1 cellular context compared by ENCODE assay signal in genomic region chr12:21775130-21775920, GRCh38.
TF ChIP-seq lines count a peak whose summit lies in the region.

No MANE protein-coding gene starts in this region.

TF ChIP-seq in SK-N-SH treated with all-trans-retinoic acid at 6 μM for 48 hours, 23 proteins besides CTCF, POLR2A, EP300 and RAD21 (continued from another document):
- TF ChIP-seq CREB5 (CRISPR knock-in tag; IDR thresholded peaks at IDR 0.05; ENCODE audit: low read depth) (no peak), TSHZ2 (CRISPR knock-in tag; IDR thresholded peaks at IDR 0.05) (no peak), GLIS3 (CRISPR knock-in tag; IDR thresholded peaks at IDR 0.05) (no peak), ARNTL (CRISPR knock-in tag; IDR thresholded peaks at IDR 0.05; ENCODE audit: borderline replicate concordance, low read depth) (no peak), CSDC2 (CRISPR knock-in tag; IDR thresholded peaks at IDR 0.05) (no peak), RARB (CRISPR knock-in tag; IDR thresholded peaks at IDR 0.05) (no peak), ZNF70 (CRISPR knock-in tag; IDR thresholded peaks at IDR 0.05) (no peak)
